ENCODE assay signal across 1 cellular context in genomic region chr16:1781758-1782407, GRCh38.
A peak's percentile ranks its signal among the peaks of the same experiment; 100 is the strongest.
TF ChIP-seq lines count a peak whose summit lies in the region.

No MANE protein-coding gene starts in this region.

TF ChIP-seq in K562, 482 proteins besides CTCF, POLR2A, EP300 and RAD21:
- peak; percentile 80 for TF ChIP-seq SAP30 (IDR thresholded peaks at IDR 0.05; ENCODE audit: borderline replicate concordance, insufficient read depth, low read depth, low read length, poor library complexity, severe bottlenecking)
- 0 out of 2 replicates have a peak, but pooled peaks have one; percentile 25 for TF ChIP-seq TFAP4 (CRISPR knock-in tag; IDR thresholded peaks at IDR 0.05; ENCODE audit: borderline replicate concordance)
- TF ChIP-seq PKNOX1 (IDR thresholded peaks at IDR 0.05): peak; percentile 41; the same call in 1 of the 2 replicates
- peak in 1 of 2 experiments; percentile 73 for TF ChIP-seq E2F6 (IDR thresholded peaks at IDR 0.05; ENCODE audit: borderline replicate concordance in 1 of 2, extremely low read depth in 1 of 2, insufficient read depth in 1 of 2, insufficient read length in 1 of 2, low read depth in 1 of 2, low read length in 1 of 2, poor library complexity in 1 of 2, severe bottlenecking in 1 of 2)
- TF ChIP-seq ZFX (CRISPR knock-in tag; IDR thresholded peaks at IDR 0.05): peak; percentile 39; the same call in 1 of the 2 replicates
- TF ChIP-seq PTBP1 (IDR thresholded peaks at IDR 0.05; ENCODE audit: low read depth, low read length): 0 out of 2 replicates have a peak, but pooled peaks have one; percentile 47
- TF ChIP-seq FOXA3 (CRISPR knock-in tag; conservative IDR thresholded peaks at IDR 0.05 in 1 of 2, IDR thresholded peaks at IDR 0.05 in 1 of 2): no peak
- TF ChIP-seq ID3 (CRISPR knock-in tag; IDR thresholded peaks at IDR 0.05): no peak
- 0 out of 2 replicates have a peak, but pooled peaks have one; percentile 23 for TF ChIP-seq ID3 (tag; IDR thresholded peaks at IDR 0.05)
- no peak for TF ChIP-seq FOXM1 (IDR thresholded peaks at IDR 0.05; ENCODE audit: low read depth)
- no peak for TF ChIP-seq FOXM1 (CRISPR knock-in tag; IDR thresholded peaks at IDR 0.05; ENCODE audit: low read depth)
- TF ChIP-seq ILF3 (IDR thresholded peaks at IDR 0.05; ENCODE audit: borderline replicate concordance): 0 out of 2 replicates have a peak, but pooled peaks have one; percentile 21
- TF ChIP-seq ZNF764 (CRISPR knock-in tag; IDR thresholded peaks at IDR 0.05; ENCODE audit: low read depth): no peak
- 0 out of 2 replicates have a peak, but pooled peaks have one; percentile 46 for TF ChIP-seq THAP7 (CRISPR knock-in tag; IDR thresholded peaks at IDR 0.05)
- TF ChIP-seq RBM22 (IDR thresholded peaks at IDR 0.05; ENCODE audit: low read depth, low read length, poor library complexity, severe bottlenecking): peak; percentile 18
- 0 out of 2 replicates have a peak, but pooled peaks have one; percentile 16 for TF ChIP-seq MYNN (IDR thresholded peaks at IDR 0.05)
- no peak for TF ChIP-seq MYNN (CRISPR knock-in tag; IDR thresholded peaks at IDR 0.05)
- TF ChIP-seq KLF1 (tag; IDR thresholded peaks at IDR 0.05): 0 out of 2 replicates have a peak, but pooled peaks have one; percentile 31
- TF ChIP-seq UBTF (IDR thresholded peaks at IDR 0.05; ENCODE audit: borderline replicate concordance in 1 of 2, low read depth in 2 of 2, low read length in 2 of 2): 0 out of 4 replicates have a peak, but pooled peaks of 1 of the 2 experiments have one; percentile 33
- TF ChIP-seq CAMTA2 (CRISPR knock-in tag; conservative IDR thresholded peaks at IDR 0.05): 0 out of 2 replicates have a peak, but pooled peaks have one; percentile 17
- peak; percentile 69 for TF ChIP-seq FUS (optimal IDR thresholded peaks at IDR 0.05; ENCODE audit: low read depth, low read length)
- TF ChIP-seq CTCFL (IDR thresholded peaks at IDR 0.05; ENCODE audit: borderline replicate concordance, insufficient read depth, low read depth, low read length, poor library complexity, severe bottlenecking): peak; percentile 23
- TF ChIP-seq SUPT5H (IDR thresholded peaks at IDR 0.05): peak; percentile 39; the same call in 1 of the 2 replicates
- TF ChIP-seq GATAD2B (IDR thresholded peaks at IDR 0.05; ENCODE audit: borderline replicate concordance): peak; percentile 70; the same call in 1 of the 2 replicates
- 0 out of 2 replicates have a peak, but pooled peaks have one; percentile 13 for TF ChIP-seq REST (CRISPR knock-in tag; IDR thresholded peaks at IDR 0.05; ENCODE audit: low read depth)
- peak in 1 of 2 experiments; percentile 26; a peak in 2 of 4 replicates for TF ChIP-seq HDAC1 (IDR thresholded peaks at IDR 0.05)
- no peak for TF ChIP-seq TRIM28 (IDR thresholded peaks at IDR 0.05)
- TF ChIP-seq ZC3H4 (CRISPR knock-in tag; IDR thresholded peaks at IDR 0.05; ENCODE audit: borderline replicate concordance): 0 out of 2 replicates have a peak, but pooled peaks have one; percentile 24
- TF ChIP-seq E2F4 (CRISPR knock-in tag; IDR thresholded peaks at IDR 0.05; ENCODE audit: low read depth): no peak
- TF ChIP-seq ZNF134 (CRISPR knock-in tag; conservative IDR thresholded peaks at IDR 0.05): no peak
- TF ChIP-seq NONO (IDR thresholded peaks at IDR 0.05; ENCODE audit: low read depth in 2 of 2, low read length in 1 of 2): no peak; a peak in 1 of 4 replicates
- TF ChIP-seq TSC22D4 (tag; IDR thresholded peaks at IDR 0.05): no peak
- TF ChIP-seq POLR2G (IDR thresholded peaks at IDR 0.05; ENCODE audit: low read depth, low read length): peak; percentile 64
- TF ChIP-seq ELF2 (CRISPR knock-in tag; IDR thresholded peaks at IDR 0.05): 0 out of 2 replicates have a peak, but pooled peaks have one; percentile 49
- peak; percentile 61; the same call in 1 of the 2 replicates for TF ChIP-seq NKRF (IDR thresholded peaks at IDR 0.05; ENCODE audit: borderline replicate concordance)
- TF ChIP-seq CHD1 (IDR thresholded peaks at IDR 0.05; ENCODE audit: low read length): peak; percentile 21
- no peak for TF ChIP-seq TARDBP (IDR thresholded peaks at IDR 0.05)
- TF ChIP-seq CBX3 (IDR thresholded peaks at IDR 0.05; ENCODE audit: borderline replicate concordance in 1 of 2, low read length in 2 of 2): no peak
- TF ChIP-seq RBFOX2 (IDR thresholded peaks at IDR 0.05; ENCODE audit: low read depth, low read length): 0 out of 2 replicates have a peak, but pooled peaks have one; percentile 26
- no peak for TF ChIP-seq MAX (CRISPR knock-in tag; IDR thresholded peaks at IDR 0.05)
- TF ChIP-seq HMGN3 (IDR thresholded peaks at IDR 0.05; ENCODE audit: borderline replicate concordance, extremely low read depth, insufficient read length, low read depth, low read length): peak; percentile 21
- TF ChIP-seq KAT7 (CRISPR knock-in tag; IDR thresholded peaks at IDR 0.05; ENCODE audit: borderline replicate concordance): peak; percentile 67; the same call in 1 of the 2 replicates
- TF ChIP-seq SIN3B (IDR thresholded peaks at IDR 0.05; ENCODE audit: low read depth): peak; percentile 86
- TF ChIP-seq RBM14 (IDR thresholded peaks at IDR 0.05; ENCODE audit: borderline replicate concordance, insufficient read depth, low read depth, low read length): 0 out of 2 replicates have a peak, but pooled peaks have one; percentile 41
